24 cellular contexts compared by ENCODE assay signal in the genomic region with DNA sequence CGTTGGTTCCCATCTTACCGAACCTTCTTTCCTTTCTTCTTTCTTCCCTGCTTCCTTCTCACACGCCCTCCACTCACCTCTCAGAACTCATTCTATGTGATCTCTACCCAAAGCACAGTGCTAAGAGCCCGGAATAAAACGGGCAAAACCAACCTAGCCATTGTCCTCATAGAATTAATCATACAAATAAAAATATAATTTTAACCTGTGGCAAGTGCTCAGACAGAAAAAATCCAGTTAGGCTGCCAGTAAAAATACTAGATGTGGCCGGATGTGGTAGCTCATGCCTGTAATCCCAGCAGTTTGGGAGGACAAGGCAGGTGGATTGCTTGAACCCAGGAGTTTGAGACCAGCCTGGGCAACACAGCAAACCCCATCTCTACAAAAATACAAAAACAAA. TPM values are rescaled to one million over a fixed set of nuclear protein-coding genes. Genes with fewer than 3 reads are reported as not detected.
DNase-seq lines count a peak whose midpoint lies in the region; FAIRE-seq and TF ChIP-seq lines count a peak whose summit lies in the region.
"Had no signal": no experiment of that assay in that cellular context is flagged by ENCODE, and none has a peak within 500 bp of the region (broad histone marks: within the 10 kb centered on the region; RNA-seq: fewer than 3 reads in every experiment).

No MANE protein-coding gene starts in this region.

- H3F3A ChIP-seq in PC-9 (ENCODE audit: insufficient read depth, low read depth), result peaks cover 16% of the 10 kb centered on the region; the same call in 1 of the 2 replicates

- no peaks in the 10 kb centered on the region for H3K36me3 Mint-ChIP-seq in astrocyte (ENCODE audit: low read depth, unreplicated experiment)
- H3K36me3 Mint-ChIP-seq in chondrocyte (ENCODE audit: low read depth), result no peaks in the 10 kb centered on the region
- H3K36me3 Mint-ChIP-seq: CD4-positive, CD25-positive, alpha-beta regulatory T cell had no signal

- H3K27me3 Mint-ChIP-seq in astrocyte (ENCODE audit: low read depth, unreplicated experiment) (no peaks in the 10 kb centered on the region), chondrocyte (ENCODE audit: low read depth) (no peaks in the 10 kb centered on the region)
- H3K27me3 Mint-ChIP-seq: CD4-positive, CD25-positive, alpha-beta regulatory T cell had no signal

- H3K9me3 Mint-ChIP-seq in astrocyte (ENCODE audit: unreplicated experiment) (no peaks in the 10 kb centered on the region), chondrocyte (ENCODE audit: low read depth) (no peaks in the 10 kb centered on the region)

- no peaks in the 10 kb centered on the region for H3K36me3 ChIP-seq in astrocyte (ENCODE audit: insufficient read depth, low read length)
- peaks cover 3% of the 10 kb centered on the region for H3K36me3 ChIP-seq in osteoblast (ENCODE audit: insufficient read depth, low read length)
- no peaks in the 10 kb centered on the region for H3K36me3 ChIP-seq in colonic mucosa
- no peaks in the 10 kb centered on the region for H3K36me3 ChIP-seq in PC-9 (ENCODE audit: low read depth)
- H3K36me3 ChIP-seq: BLaER1, Peyer's patch had no signal

- DNase-seq in LHCN-M2 (ENCODE audit: low read depth) (peak; percentile 41), astrocyte (ENCODE audit: low read depth) (peak; percentile 60), chondrocyte (ENCODE audit: low spot score) (no peak), osteoblast (ENCODE audit: insufficient read length, low spot score, missing footprints) (no peak), colonic mucosa (no peak), PC-9 (no peak), NCI-H774 (lab: John Stamatoyannopoulos, UW) (no peak)
- DNase-seq: CD4-positive, CD25-positive, alpha-beta regulatory T cell; DMS153; DND-41; Kasumi-1; NCI-H1048; NCI-H1417 treated with DMSO at 0.1 percent for 48 hours; NCI-H1694 treated with DMSO at 0.1 percent for 48 hours; NCI-H2081; NCI-H2227 treated with DMSO at 0.1 percent for 48 hours; NCI-H526 treated with DMSO at 0.1 percent for 48 hours; Peyer's patch; SHP77 treated with DMSO at 0.1 percent for 48 hours had no signal

- no peaks in the 10 kb centered on the region for H3K9me2 ChIP-seq in PC-9 (ENCODE audit: insufficient read depth)

- H3K4me3 ChIP-seq in astrocyte (ENCODE audit: insufficient read depth, low read depth, low read length) (no peak overlapping the region), osteoblast (ENCODE audit: insufficient read depth, low read length) (no peak overlapping the region), colonic mucosa (no peak overlapping the region), PC-9 (no peak overlapping the region)
- H3K4me3 ChIP-seq: BLaER1, Peyer's patch had no signal

- H3K27me3 ChIP-seq in astrocyte (ENCODE audit: insufficient read depth, low read length), result no peaks in the 10 kb centered on the region
- H3K27me3 ChIP-seq in osteoblast (ENCODE audit: insufficient read depth, low read length), result no peaks in the 10 kb centered on the region
- no peaks in the 10 kb centered on the region for H3K27me3 ChIP-seq in colonic mucosa
- no peaks in the 10 kb centered on the region for H3K27me3 ChIP-seq in PC-9 (ENCODE audit: insufficient read depth, low read depth)
- H3K27me3 ChIP-seq: BLaER1, Peyer's patch had no signal

- H3K9ac ChIP-seq in astrocyte (ENCODE audit: low read length), result no peak overlapping the region
- no peak overlapping the region for H3K9ac ChIP-seq in colonic mucosa (ENCODE audit: low read depth in 2 of 2, low read length in 2 of 2)
- H3K9ac ChIP-seq: BLaER1 had no signal

- H3K4me1 ChIP-seq in astrocyte (ENCODE audit: insufficient read depth, low read length) (peaks cover 7% of the 10 kb centered on the region), osteoblast (ENCODE audit: insufficient read depth, low read length) (peaks cover 11% of the 10 kb centered on the region), colonic mucosa (no peaks in the 10 kb centered on the region), PC-9 (replicated peaks; ENCODE audit: insufficient read depth) (peaks cover 18% of the 10 kb centered on the region)
- H3K4me1 ChIP-seq: Peyer's patch had no signal

- H3K4me2 ChIP-seq in astrocyte (ENCODE audit: low read length), result peak overlapping the region; percentile 59
- peak overlapping the region; percentile 38 for H3K4me2 ChIP-seq in osteoblast (ENCODE audit: insufficient read depth, low read length)
- H3K4me2 ChIP-seq in PC-9, result no peak overlapping the region
- H3K4me2 ChIP-seq: BLaER1 had no signal

- H3K9me3 ChIP-seq in astrocyte (ENCODE audit: insufficient read depth, low read depth, low read length) (no peaks in the 10 kb centered on the region), osteoblast (ENCODE audit: low read depth, low read length) (no peaks in the 10 kb centered on the region), colonic mucosa (no peaks in the 10 kb centered on the region), PC-9 (ENCODE audit: insufficient read depth, low read depth) (0 out of 2 replicates have a peak, but pooled peaks cover 4% of the 10 kb centered on the region)
- H3K9me3 ChIP-seq: Peyer's patch had no signal

- TF ChIP-seq CTCF in astrocyte (IDR thresholded peaks at IDR 0.05; ENCODE audit: insufficient read depth, low read depth, low read length) (no peak), chondrocyte (IDR thresholded peaks at IDR 0.05) (no peak), osteoblast (IDR thresholded peaks at IDR 0.05; ENCODE audit: extremely low read depth, low read depth, low read length) (no peak), colonic mucosa (IDR thresholded peaks at IDR 0.05) (no peak), PC-9 (conservative IDR thresholded peaks at IDR 0.05) (no peak)

- no peak overlapping the region for H3K27ac Mint-ChIP-seq in astrocyte (ENCODE audit: unreplicated experiment)
- peak overlapping the region; percentile 65 for H3K27ac Mint-ChIP-seq in chondrocyte (ENCODE audit: unreplicated experiment)

- H4K20me1 ChIP-seq in astrocyte (ENCODE audit: insufficient read depth, low read length), result peaks cover 59% of the 10 kb centered on the region
- peaks cover 71% of the 10 kb centered on the region for H4K20me1 ChIP-seq in osteoblast (ENCODE audit: insufficient read depth, low read length)
- no peaks in the 10 kb centered on the region for H4K20me1 ChIP-seq in PC-9 (ENCODE audit: insufficient read depth)
- H4K20me1 ChIP-seq: BLaER1 had no signal

- H3K27ac ChIP-seq in astrocyte (ENCODE audit: low read depth, low read length), result no peak overlapping the region
- H3K27ac ChIP-seq in osteoblast (ENCODE audit: low read depth, low read length), result no peak overlapping the region
- no peak overlapping the region for H3K27ac ChIP-seq in colonic mucosa
- H3K27ac ChIP-seq in PC-9, result no peak overlapping the region
- H3K27ac ChIP-seq: BLaER1, Peyer's patch had no signal

- CTCF ChIA-PET in PC-9 (lab: Charles Lee), result interaction anchor here (0.6 kb wide), 1 partner anchor 221 kb away, joined by 3 read pairs; no protein-coding TSS in a partner anchor

- H3K4me1 Mint-ChIP-seq in astrocyte (ENCODE audit: low read depth, unreplicated experiment) (peaks cover 14% of the 10 kb centered on the region), chondrocyte (ENCODE audit: low read depth) (peaks cover 11% of the 10 kb centered on the region)
- H3K4me1 Mint-ChIP-seq: CD4-positive, CD25-positive, alpha-beta regulatory T cell had no signal

- FAIRE-seq in astrocyte (lab: Jason Lieb, UNC), result no peak
- FAIRE-seq: A204.1, GM19239, H54, HepG2 had no signal

- intact Hi-C loops in colonic mucosa (cut with DNase I) (loop anchor here (10.0 kb wide), 1 partner anchor 387 kb away; no protein-coding TSS in a partner anchor), PC-9 (cut with micrococcal nuclease; ENCODE audit: unreplicated experiment) (no loop called here)

- H2AFZ ChIP-seq in astrocyte (ENCODE audit: low read depth, low read length) (no peak overlapping the region), osteoblast (ENCODE audit: low read length) (no peak overlapping the region), PC-9 (no peak overlapping the region)

- POLR2A ChIA-PET in PC-9 (lab: Charles Lee; ENCODE audit: unreplicated experiment), result no interaction called here

- H3K79me2 ChIP-seq in astrocyte (ENCODE audit: insufficient read depth, low read length), result peaks cover 38% of the 10 kb centered on the region
- H3K79me2 ChIP-seq in osteoblast (ENCODE audit: insufficient read depth, low read length), result peaks cover 44% of the 10 kb centered on the region
- H3K79me2 ChIP-seq in PC-9 (ENCODE audit: low read depth), result no peaks in the 10 kb centered on the region

- no TSS peak for BruUV-seq in PC-9 (replicated peaks; lab: Mats Ljungman, UMichigan)

- H3K4me3 Mint-ChIP-seq in astrocyte (ENCODE audit: unreplicated experiment) (no peak overlapping the region), chondrocyte (ENCODE audit: unreplicated experiment) (no peak overlapping the region)
- H3K4me3 Mint-ChIP-seq: CD4-positive, CD25-positive, alpha-beta regulatory T cell had no signal

RNA-seq across cellular contexts. Expression of a gene that starts 27.0 kb away (rescaled TPM):
- total RNA-seq in LHCN-M2 (2014; rRNA removed) (36.1 and 45.1 TPM in 2 replicates), astrocyte (15.5 and 20.1 TPM in 2 replicates), chondrocyte (29.9 to 37.8 TPM (median 35.9 TPM) in 3 replicates), osteoblast (57.2 and 77.2 TPM in 2 replicates), colonic mucosa (1 to 10 TPM; 6.2 to 9.1 TPM), PC-9 (2021) (3.9 and 4.3 TPM in 2 replicates)
- polyA plus RNA-seq in LHCN-M2 (2012), result 24.3 TPM

Comparison
In these comparisons a context has a peak if more than half of its experiments do, and no peak if none do; other contexts are left out.
1. DNase-seq: peak in LHCN-M2 (single experiment) and astrocyte (single experiment); none in chondrocyte (single experiment), osteoblast (single experiment), colonic mucosa (single experiment), PC-9 (0 of 2) and NCI-H774 (single experiment).